ENCODE assay signal across 21 cellular contexts in genomic region chr9:130561056-130561455, GRCh38. TPM values are rescaled to one million over a fixed set of nuclear protein-coding genes. Genes with fewer than 3 reads are reported as not detected.
DNase-seq lines count a peak whose midpoint lies in the region; ATAC-seq, FAIRE-seq and TF ChIP-seq lines count a peak whose summit lies in the region.
"Had no signal": no experiment of that assay in that cellular context is flagged by ENCODE, and none has a peak within 500 bp of the region (broad histone marks: within the 10 kb centered on the region; RNA-seq: fewer than 3 reads in every experiment).

No MANE protein-coding gene starts in this region.

- intact Hi-C loops in psoas muscle (cut with DNase I): no loop called here

- H3K27me3 ChIP-seq in BLaER1 (no peaks in the 10 kb centered on the region), psoas muscle (ENCODE audit: insufficient read depth in 3 of 3, low read length in 2 of 3) (peaks cover 0 to 2% (median 0%) of the 10 kb centered on the region in 3 donors)
- H3K27me3 ChIP-seq: ascending aorta, right atrium auricular region, tibial nerve had no signal

- in situ Hi-C loops in KBM-7 (cut with MboI; ENCODE audit: low pct_unique_long_range_greater_than_20kb, low sequenced_read_pairs): no loop called here

- no peak overlapping the region for H3K4me3 ChIP-seq in BLaER1
- no peak overlapping the region for H3K4me3 ChIP-seq in psoas muscle
- H3K4me3 ChIP-seq: ascending aorta, right atrium auricular region, tibial nerve had no signal

- H3K27ac Mint-ChIP-seq in immature natural killer cell: no peak overlapping the region
- H3K27ac Mint-ChIP-seq: CD4-positive, alpha-beta T cell; effector memory CD8-positive, alpha-beta T cell had no signal

- H3K4me1 ChIP-seq in BLaER1: peaks cover 17% of the 10 kb centered on the region
- no peaks in the 10 kb centered on the region for H3K4me1 ChIP-seq in psoas muscle
- H3K4me1 ChIP-seq: ascending aorta, right atrium auricular region, tibial nerve had no signal

- no peaks in the 10 kb centered on the region for H4K20me1 ChIP-seq in BLaER1

- no peaks in the 10 kb centered on the region for H3K36me3 Mint-ChIP-seq in immature natural killer cell

- H3K9me3 ChIP-seq in BLaER1 (no peaks in the 10 kb centered on the region), psoas muscle (no peaks in the 10 kb centered on the region)
- H3K9me3 ChIP-seq: ascending aorta, right atrium auricular region, tibial nerve had no signal

- H3K27me3 Mint-ChIP-seq in immature natural killer cell (ENCODE audit: low read depth in 3 of 3): peaks cover 0 to 15% (median 2%) of the 10 kb centered on the region in 3 donors

- H3K36me3 ChIP-seq in BLaER1 (no peaks in the 10 kb centered on the region), psoas muscle (ENCODE audit: insufficient read depth in 1 of 2, low read depth in 1 of 2) (no peaks in the 10 kb centered on the region)
- H3K36me3 ChIP-seq: ascending aorta, right atrium auricular region, tibial nerve had no signal

- H3K4me2 ChIP-seq in BLaER1: peak overlapping the region; percentile 54

- H3K4me1 Mint-ChIP-seq in immature natural killer cell: no peaks in the 10 kb centered on the region
- H3K4me1 Mint-ChIP-seq: neural crest cell had no signal

- no peak overlapping the region for H3K27ac ChIP-seq in BLaER1
- H3K27ac ChIP-seq in VCaP: peak overlapping the region; percentile 46
- H3K27ac ChIP-seq in psoas muscle: no peak overlapping the region
- H3K27ac ChIP-seq: ascending aorta, right atrium auricular region, tibial nerve had no signal

- H3K4me3 Mint-ChIP-seq in immature natural killer cell: no peak overlapping the region
- H3K4me3 Mint-ChIP-seq: CD4-positive, alpha-beta T cell; effector memory CD8-positive, alpha-beta T cell; neural crest cell had no signal

- WGBS in psoas muscle, 3 donors: 61 to 78% (median 63%) methylated on average over 2 of the region's 2 CpGs

- no peak for FAIRE-seq in D721Med (lab: Jason Lieb, UNC)
- FAIRE-seq: GM18507 had no signal

- no peaks in the 10 kb centered on the region for H3K9me3 Mint-ChIP-seq in immature natural killer cell
- H3K9me3 Mint-ChIP-seq: CD4-positive, alpha-beta T cell; effector memory CD8-positive, alpha-beta T cell; neural crest cell had no signal

- ATAC-seq in HG02885 (IDR thresholded peaks at IDR 0.05; ENCODE audit: poor library complexity, unreplicated experiment) (no peak), psoas muscle (no peak)
- ATAC-seq: effector memory CD8-positive, alpha-beta T cell had no signal

- H3K9ac ChIP-seq in BLaER1: no peak overlapping the region

- TF ChIP-seq CTCF in VCaP (conservative IDR thresholded peaks at IDR 0.05): no peak
- no peak for TF ChIP-seq CTCF in D721Med (IDR thresholded peaks at IDR 0.05; ENCODE audit: insufficient read depth, missing control alignments)
- TF ChIP-seq CTCF in psoas muscle (IDR thresholded peaks at IDR 0.05): no peak

- DNase-seq in KBM-7 (peak; percentile 37), left kidney (ENCODE audit: low read depth, low spot score) (peak; percentile 79), immature natural killer cell (no peak), D721Med (ENCODE audit: insufficient read length, low spot score) (no peak), psoas muscle (no peak)
- DNase-seq: activated CD4-positive, alpha-beta T cell treated with anti-CD3 and anti-CD28 coated beads, Interleukin-2, amount 50 U/mL, for 1 hour; activated naive CD4-positive, alpha-beta T cell treated with Interleukin-2 at 50 U/mL for 16 hours; activated T-cell treated with anti-CD3 and anti-CD28 coated beads for 4 hours; CD4-positive, alpha-beta T cell; effector memory CD8-positive, alpha-beta T cell; hippocampal formation; NCI-H1694 treated with DMSO at 0.1 percent for 48 hours; stimulated activated naive CD4-positive, alpha-beta T cell treated with Interleukin-2 at 50 U/mL for 16 hours had no signal

RNA-seq across cellular contexts. Expression of gene FUBP3, which starts 18.3 kb away (rescaled TPM):
- polyA plus RNA-seq in immature natural killer cell (10 to 100 TPM; 14.3 to 34.2 (median 16.3) TPM), psoas muscle (10 to 100 TPM in 2 of 3 donors, 1 to 10 TPM in 1; 7.5 to 20.7 (median 13.0) TPM)
- total RNA-seq in psoas muscle: 10 to 100 TPM; 14.3 to 17.9 (median 16.6) TPM

Comparison
In these comparisons a context has a peak if more than half of its experiments do, and no peak if none do; other contexts are left out.
1. DNase-seq: peak in KBM-7 (single experiment) and left kidney (single experiment); none in immature natural killer cell (0 of 3), D721Med (single experiment) and psoas muscle (0 of 2).